9 cellular contexts compared by ENCODE assay signal in the genomic region with DNA sequence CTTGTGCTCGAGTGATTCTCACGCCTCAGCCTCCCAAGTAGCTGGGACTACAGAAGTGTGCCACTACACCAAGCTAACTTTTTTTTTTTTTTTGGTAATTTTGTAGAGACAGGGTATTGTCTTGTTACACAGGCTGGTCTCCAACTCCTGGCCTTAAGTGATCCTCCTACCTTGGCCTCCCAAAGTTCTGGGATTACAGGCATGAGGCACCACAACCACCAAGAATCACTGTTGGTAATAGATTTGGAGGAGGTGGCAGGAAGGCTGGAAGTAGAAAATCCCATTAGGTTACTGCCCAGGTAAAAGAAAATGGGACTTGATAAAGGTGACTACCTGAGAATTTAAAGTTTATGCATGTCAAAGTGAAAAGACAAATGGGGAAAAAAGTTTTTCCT. TPM values are rescaled to one million over a fixed set of nuclear protein-coding genes. Genes with fewer than 3 reads are reported as not detected.
A peak's percentile ranks its signal among the peaks of the same experiment; 100 is the strongest.
DNase-seq lines count a peak whose midpoint lies in the region; ATAC-seq and TF ChIP-seq lines count a peak whose summit lies in the region.
"Had no signal": no experiment of that assay in that cellular context is flagged by ENCODE, and none has a peak within 500 bp of the region (broad histone marks: within the 10 kb centered on the region; RNA-seq: fewer than 3 reads in every experiment).

No MANE protein-coding gene starts in this region.

- no peak overlapping the region for H2AFZ ChIP-seq in SK-N-SH (ENCODE audit: low read depth)

- no peak for TF ChIP-seq EP300 in SK-N-SH (IDR thresholded peaks at IDR 0.05; ENCODE audit: borderline replicate concordance in 1 of 2, low read depth in 1 of 2, low read length in 1 of 2)

- H3K9ac ChIP-seq in SK-N-SH: peak overlapping the region; percentile 80

- peaks cover 48% of the 10 kb centered on the region for H3F3A ChIP-seq in SK-N-SH (replicated peaks; ENCODE audit: insufficient read depth)

- CTCF ChIA-PET in SK-N-SH (lab: Yijun Ruan, JAX): interaction anchor here (1.0 to 1.8 kb wide), 5 partner anchors 23 to 49 kb away, joined by 3 to 12 read pairs (median 5); no protein-coding TSS in a partner anchor

- H3K4me1 ChIP-seq in SK-N-SH (ENCODE audit: control insufficient read depth in 1 of 2, insufficient read depth in 2 of 2, low read depth in 1 of 2, low read length in 1 of 2) (peaks cover 18 to 46% of the 10 kb centered on the region in 2 experiments; a peak in 2 of 4 replicates), adrenal gland (replicated peaks in 1 of 2) (peaks cover 22 to 39% of the 10 kb centered on the region in 2 donors)

- H3K27ac ChIP-seq in SK-N-SH (ENCODE audit: low read depth in 2 of 2, low read length in 1 of 2) (peak overlapping the region in 1 of 2 experiments; percentile 99; a peak in 2 of 4 replicates), adrenal gland (peak overlapping the region in 1 of 5 donors; percentile 66)

- no peaks in the 10 kb centered on the region for H3K9me2 ChIP-seq in SK-N-SH

- TF ChIP-seq POLR2A in adrenal gland (IDR thresholded peaks at IDR 0.05): no peak

- 95% methylated on average over 2 of the region's 2 CpGs for WGBS in SK-N-SH (ENCODE audit: low lambda C conversion rate)
- WGBS in adrenal gland, 4 donors: 63 to 78% (median 75%) methylated on average over 2 of the region's 2 CpGs

- no peak for TF ChIP-seq CTCF in SK-N-SH (IDR thresholded peaks at IDR 0.05)
- TF ChIP-seq CTCF in epithelial cell of esophagus (IDR thresholded peaks at IDR 0.05; ENCODE audit: insufficient read depth, low read depth, low read length, missing control alignments): no peak
- TF ChIP-seq CTCF in retinal pigment epithelial cell (conservative IDR thresholded peaks at IDR 0.05; ENCODE audit: low read depth, low read length): no peak
- no peak for TF ChIP-seq CTCF in adrenal gland (IDR thresholded peaks at IDR 0.05)

- H4K20me1 ChIP-seq in SK-N-SH (ENCODE audit: insufficient read depth): peaks cover 22% of the 10 kb centered on the region

- H3K27me3 ChIP-seq in SK-N-SH (ENCODE audit: insufficient read depth) (no peaks in the 10 kb centered on the region), adrenal gland (no peaks in the 10 kb centered on the region)
- H3K27me3 ChIP-seq: spleen had no signal

- H3K4me3 ChIP-seq in SK-N-SH (ENCODE audit: low read depth in 2 of 2, low read length in 1 of 2) (peak overlapping the region; percentile 52 to 71), epithelial cell of esophagus (ENCODE audit: low read length) (peak overlapping the region; percentile 80), retinal pigment epithelial cell (ENCODE audit: low read length) (peak overlapping the region; percentile 67), adrenal gland (peak overlapping the region in 1 of 4 donors; percentile 92)

- no peak for TF ChIP-seq RAD21 in SK-N-SH (IDR thresholded peaks at IDR 0.05; ENCODE audit: low read length)

- ATAC-seq in SK-N-SH treated with all-trans-retinoic acid at 6 μM for 48 hours (no peak), HG03196 (IDR thresholded peaks at IDR 0.05; ENCODE audit: unreplicated experiment) (no peak)

- POLR2A ChIA-PET in SK-N-SH (lab: Yijun Ruan, JAX): interaction anchor here (0.6 kb wide), 1 partner anchor 37 kb away, joined by 3 read pairs; the partner anchor contains the start of gene CLBA1

- H3K4me2 ChIP-seq in SK-N-SH: peak overlapping the region; percentile 98

- H3K36me3 ChIP-seq in SK-N-SH (replicated peaks in 1 of 2; ENCODE audit: control insufficient read depth in 1 of 2, insufficient read depth in 2 of 2, low read length in 1 of 2): peaks cover 0 to 3% of the 10 kb centered on the region in 2 experiments
- H3K36me3 ChIP-seq in adrenal gland (replicated peaks in 1 of 2): no peaks in the 10 kb centered on the region
- H3K36me3 ChIP-seq: spleen had no signal

- H3K9me3 ChIP-seq in SK-N-SH (no peaks in the 10 kb centered on the region), adrenal gland (replicated peaks in 1 of 3) (no peaks in the 10 kb centered on the region)
- H3K9me3 ChIP-seq: spleen had no signal

- intact Hi-C loops in adrenal gland (cut with DNase I): no loop called here

- peaks cover 52% of the 10 kb centered on the region for H3K79me2 ChIP-seq in SK-N-SH (ENCODE audit: insufficient read depth)

- DNase-seq in SK-N-SH: no peak
- DNase-seq in RKO (ENCODE audit: low spot score): peak; percentile 79
- no peak for DNase-seq in epithelial cell of esophagus (ENCODE audit: low read depth)
- no peak for DNase-seq in retinal pigment epithelial cell (ENCODE audit: low read depth)
- DNase-seq in adrenal gland: no peak
- DNase-seq in MV-4-11 (lab: John Stamatoyannopoulos, UW): no peak

TF ChIP-seq in SK-N-SH, 30 proteins besides CTCF, POLR2A, EP300 and RAD21:
- TF ChIP-seq FOXJ3 (CRISPR knock-in tag; IDR thresholded peaks at IDR 0.05): no peak
- TF ChIP-seq, protein P1, sequence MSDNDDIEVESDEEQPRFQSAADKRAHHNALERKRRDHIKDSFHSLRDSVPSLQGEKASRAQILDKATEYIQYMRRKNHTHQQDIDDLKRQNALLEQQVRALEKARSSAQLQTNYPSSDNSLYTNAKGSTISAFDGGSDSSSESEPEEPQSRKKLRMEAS (IDR thresholded peaks at IDR 0.05; ENCODE audit: low read depth): no peak

TF ChIP-seq in SK-N-SH treated with all-trans-retinoic acid at 6 μM for 48 hours, 23 proteins besides CTCF, POLR2A, EP300 and RAD21:
- TF ChIP-seq ISL1 (CRISPR knock-in tag; IDR thresholded peaks at IDR 0.05) (no peak), ZFP30 (CRISPR knock-in tag; IDR thresholded peaks at IDR 0.05) (no peak), TCF4 (CRISPR knock-in tag; IDR thresholded peaks at IDR 0.05; ENCODE audit: borderline replicate concordance) (no peak), ZFP3 (CRISPR knock-in tag; IDR thresholded peaks at IDR 0.05) (no peak), TOX (CRISPR knock-in tag; IDR thresholded peaks at IDR 0.05; ENCODE audit: borderline replicate concordance) (no peak), ZC3H10 (CRISPR knock-in tag; IDR thresholded peaks at IDR 0.05) (no peak), BACH2 (CRISPR knock-in tag; IDR thresholded peaks at IDR 0.05; ENCODE audit: borderline replicate concordance) (no peak), PATZ1 (CRISPR knock-in tag; IDR thresholded peaks at IDR 0.05; ENCODE audit: borderline replicate concordance) (no peak), ZNF8 (CRISPR knock-in tag; IDR thresholded peaks at IDR 0.05) (no peak)
- TF ChIP-seq, protein P2, sequence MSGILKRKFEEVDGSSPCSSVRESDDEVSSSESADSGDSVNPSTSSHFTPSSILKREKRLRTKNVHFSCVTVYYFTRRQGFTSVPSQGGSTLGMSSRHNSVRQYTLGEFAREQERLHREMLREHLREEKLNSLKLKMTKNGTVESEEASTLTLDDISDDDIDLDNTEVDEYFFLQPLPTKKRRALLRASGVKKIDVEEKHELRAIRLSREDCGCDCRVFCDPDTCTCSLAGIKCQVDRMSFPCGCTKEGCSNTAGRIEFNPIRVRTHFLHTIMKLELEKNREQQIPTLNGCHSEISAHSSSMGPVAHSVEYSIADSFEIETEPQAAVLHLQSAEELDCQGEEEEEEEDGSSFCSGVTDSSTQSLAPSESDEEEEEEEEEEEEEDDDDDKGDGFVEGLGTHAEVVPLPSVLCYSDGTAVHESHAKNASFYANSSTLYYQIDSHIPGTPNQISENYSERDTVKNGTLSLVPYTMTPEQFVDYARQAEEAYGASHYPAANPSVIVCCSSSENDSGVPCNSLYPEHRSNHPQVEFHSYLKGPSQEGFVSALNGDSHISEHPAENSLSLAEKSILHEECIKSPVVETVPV (CRISPR knock-in tag; IDR thresholded peaks at IDR 0.05): no peak
TF ChIP-seq in SK-N-SH treated with all-trans-retinoic acid at 6 μM for 48 hours: peak in this region for 0.

RNA-seq across cellular contexts. Expression of gene CDCA4, which starts 1.4 kb away (rescaled TPM):
- polyA plus RNA-seq in SK-N-SH (2012; rRNA removed) (23.7 and 26.8 TPM in 2 replicates), adrenal gland (1 to 10 TPM; 1.9 to 6.8 (median 4.9) TPM)
- 15.1 and 21.2 TPM in 2 replicates for polyA plus RNA-seq in SK-N-SH (2012; cell fraction: cytosol; rRNA removed)
- 15.7 and 19.5 TPM in 2 replicates for polyA plus RNA-seq in SK-N-SH (2012; cell fraction: nucleus; rRNA removed)
- 1 to 10 TPM in 7 of 8 donors, under 1 TPM in 1; 0.66 to 6.1 (median 3.9) TPM for total RNA-seq in adrenal gland

RNA-seq across cellular contexts. Expression of gene CLBA1, which starts 36.7 kb away (rescaled TPM):
- polyA plus RNA-seq in SK-N-SH (2012; rRNA removed) (18.5 and 21.4 TPM in 2 replicates), adrenal gland (10 to 100 TPM; 11.1 to 22.5 (median 19.9) TPM)
- 15.0 and 15.3 TPM in 2 replicates for polyA plus RNA-seq in SK-N-SH (2012; cell fraction: cytosol; rRNA removed)
- 72.4 and 86.2 TPM in 2 replicates for polyA plus RNA-seq in SK-N-SH (2012; cell fraction: nucleus; rRNA removed)
- total RNA-seq in adrenal gland: 10 to 100 TPM in 2 of 8 donors, 1 to 10 TPM in 6; 6.3 to 13.4 (median 8.4) TPM

RNA-seq across cellular contexts. Expression of gene GPR132, which starts 43.0 kb away (rescaled TPM):
- 0.03 TPM in 1 of 2 replicates, not detected in the other for polyA plus RNA-seq in SK-N-SH (2012; rRNA removed)
- polyA plus RNA-seq in SK-N-SH (2012; cell fraction: cytosol; rRNA removed): 0.03 TPM in 1 of 2 replicates, not detected in the other
- polyA plus RNA-seq in SK-N-SH (2012; cell fraction: nucleus; rRNA removed): 0.28 and 0.37 TPM in 2 replicates
- total RNA-seq in adrenal gland: 10 to 100 TPM in 1 of 8 donors, 1 to 10 TPM in 6, under 1 TPM in 1; 0.48 to 11.7 (median 2.0) TPM
- 1 to 10 TPM in 1 of 3 donors, under 1 TPM in 2; 0.57 to 1.8 (median 0.91) TPM for polyA plus RNA-seq in adrenal gland

RNA-seq across cellular contexts. Expression of gene AHNAK2, which starts 44.1 kb away (rescaled TPM):
- 33.5 and 36.6 TPM in 2 replicates for polyA plus RNA-seq in SK-N-SH (2012; rRNA removed)
- 22.9 and 24.7 TPM in 2 replicates for polyA plus RNA-seq in SK-N-SH (2012; cell fraction: cytosol; rRNA removed)
- 70.6 and 92.7 TPM in 2 replicates for polyA plus RNA-seq in SK-N-SH (2012; cell fraction: nucleus; rRNA removed)
- 10 to 100 TPM in 2 of 8 donors, 1 to 10 TPM in 4, under 1 TPM in 2; 0.69 to 16.0 (median 4.1) TPM for total RNA-seq in adrenal gland
- 1 to 10 TPM; 1.8 to 6.5 (median 4.4) TPM for polyA plus RNA-seq in adrenal gland
